In genomic region chr2:230925879-230926765, GRCh38 we compare ENCODE assay signal across 9 cellular contexts. TPM values are rescaled to one million over a fixed set of nuclear protein-coding genes. Genes with fewer than 3 reads are reported as not detected.
DNase-seq lines count a peak whose midpoint lies in the region; ATAC-seq and TF ChIP-seq lines count a peak whose summit lies in the region.
"Had no signal": no experiment of that assay in that cellular context is flagged by ENCODE, and none has a peak within 500 bp of the region (broad histone marks: within the 10 kb centered on the region; RNA-seq: fewer than 3 reads in every experiment).

No MANE protein-coding gene starts in this region.

- H3K4me1 Mint-ChIP-seq in WTC11 = peaks cover 12% of the 10 kb centered on the region

- peak in 2 of 3 experiments; percentile 14 to 35; a peak in 2 of 6 replicates for TF ChIP-seq CTCF in HCT116 (IDR thresholded peaks at IDR 0.05 in 2 of 3, conservative IDR thresholded peaks at IDR 0.05 in 1 of 3; ENCODE audit: borderline replicate concordance in 1 of 3, insufficient read depth in 1 of 3, low read depth in 2 of 3, low read length in 2 of 3)
- TF ChIP-seq CTCF in WTC11 (IDR thresholded peaks at IDR 0.05) = no peak
- no peak for TF ChIP-seq CTCF in lower lobe of right lung (IDR thresholded peaks at IDR 0.05)
- no peak for TF ChIP-seq CTCF in heart right ventricle (IDR thresholded peaks at IDR 0.05)

- H3K36me3 ChIP-seq in HCT116 (ENCODE audit: control insufficient read depth in 1 of 2, insufficient read depth in 2 of 2, low read length in 2 of 2) (no peaks in the 10 kb centered on the region), lower lobe of right lung (no peaks in the 10 kb centered on the region), heart right ventricle (no peaks in the 10 kb centered on the region)

- no peak for TF ChIP-seq RAD21 in HCT116 (IDR thresholded peaks at IDR 0.05; ENCODE audit: low read depth)

- H3K9ac ChIP-seq in HCT116 (ENCODE audit: low read length) = no peak overlapping the region

- no peaks in the 10 kb centered on the region for H3K36me3 Mint-ChIP-seq in WTC11

- H3K27me3 ChIP-seq in HCT116 (ENCODE audit: insufficient read depth, low read length) = no peaks in the 10 kb centered on the region
- H3K27me3 ChIP-seq in lower lobe of right lung (ENCODE audit: low read depth) = no peaks in the 10 kb centered on the region
- H3K27me3 ChIP-seq in heart right ventricle = peaks cover 0 to 18% (median 3%) of the 10 kb centered on the region in 7 donors

- intact Hi-C loops in HCT116 (cut with micrococcal nuclease) (no loop called here), lower lobe of right lung (cut with DNase I) (no loop called here), heart right ventricle (cut with DNase I) (no loop called here)

- H3K9me3 ChIP-seq in HCT116 (ENCODE audit: control insufficient read depth in 1 of 2, insufficient read depth in 1 of 2, low read depth in 1 of 2, low read length in 2 of 2) = no peaks in the 10 kb centered on the region
- no peaks in the 10 kb centered on the region for H3K9me3 ChIP-seq in lower lobe of right lung
- H3K9me3 ChIP-seq in heart right ventricle = no peaks in the 10 kb centered on the region

- H3K4me2 ChIP-seq in HCT116 (ENCODE audit: low read length) = no peak overlapping the region

- H3K27ac ChIP-seq in HCT116 (ENCODE audit: low read depth, low read length) (no peak overlapping the region), lower lobe of right lung (no peak overlapping the region), heart right ventricle (no peak overlapping the region)

- no peaks in the 10 kb centered on the region; a peak in 1 of 4 replicates for H3K4me1 ChIP-seq in HCT116 (ENCODE audit: control insufficient read depth in 1 of 2, insufficient read depth in 2 of 2, low read length in 2 of 2)
- no peaks in the 10 kb centered on the region for H3K4me1 ChIP-seq in lower lobe of right lung
- H3K4me1 ChIP-seq in heart right ventricle = peaks cover 0 to 11% (median 0%) of the 10 kb centered on the region in 9 donors

- no peak overlapping the region for H3K27ac Mint-ChIP-seq in WTC11

- DNase-seq in HCT116 (ENCODE audit: low read depth, low spot score) = no peak
- no peak for DNase-seq in WTC11 (ENCODE audit: low spot score)
- peak; percentile 29 for DNase-seq in lower lobe of right lung
- no peak for DNase-seq in SKM-1 (lab: John Stamatoyannopoulos, UW; ENCODE audit: unreplicated experiment)
- no peak for DNase-seq in GDM1 (lab: John Stamatoyannopoulos, UW)
- DNase-seq in heart right ventricle = no peak
- DNase-seq in effector CD8-positive, alpha-beta T cell (lab: John Stamatoyannopoulos, UW) = no peak

- no peaks in the 10 kb centered on the region for H3K9me2 ChIP-seq in HCT116 (ENCODE audit: insufficient read depth)

- BruUV-seq in HCT116 (replicated peaks; lab: Mats Ljungman, UMichigan) = no TSS peak

- ATAC-seq in GM18505 (IDR thresholded peaks at IDR 0.05; ENCODE audit: unreplicated experiment) (peak; percentile 22), HCT116 (peak; percentile 78), WTC11 (peak; percentile 22), lower lobe of right lung (no peak), heart right ventricle (no peak)

- peak; percentile 65 for TF ChIP-seq POLR2A in GM18505 (IDR thresholded peaks at IDR 0.05; ENCODE audit: borderline replicate concordance, extremely low read depth, insufficient read depth, insufficient read length)
- TF ChIP-seq POLR2A in HCT116 (IDR thresholded peaks at IDR 0.05; ENCODE audit: borderline replicate concordance, extremely low read depth, insufficient read depth, insufficient read length) = no peak

- H3K79me2 ChIP-seq in HCT116 (ENCODE audit: insufficient read depth, low read length) = no peaks in the 10 kb centered on the region

- H3K4me3 ChIP-seq in HCT116 (replicated peaks in 1 of 2; ENCODE audit: low read depth in 1 of 2, low read length in 2 of 2) (no peak overlapping the region), lower lobe of right lung (no peak overlapping the region), heart right ventricle (no peak overlapping the region)

- POLR2A ChIA-PET in HCT116 (lab: Charles Lee) (no interaction called here), WTC11 (lab: Charles Lee) (no interaction called here)

- 93 to 94% methylated on average over 11 of the region's 11 CpGs for WGBS in heart right ventricle, 2 donors

- CTCF ChIA-PET in HCT116 (lab: Charles Lee) (no interaction called here), WTC11 (lab: Charles Lee) (interaction anchor here (0.7 to 1.7 kb wide), 4 partner anchors 61 to 621 kb away, joined by 5 to 10 read pairs (median 8); no protein-coding TSS in a partner anchor)

- no peak overlapping the region for H2AFZ ChIP-seq in HCT116 (ENCODE audit: low read depth, low read length, poor library complexity, severe bottlenecking)

- RAD21 ChIA-PET in HCT116 (lab: Charles Lee; ENCODE audit: low non-redundant PET in 1 of 2, low total read pairs in 2 of 2, uncharacterized antibody in 2 of 2, unreplicated experiment in 2 of 2) = no interaction called here

- H3K27me3 Mint-ChIP-seq in WTC11 (ENCODE audit: low read depth) = no peaks in the 10 kb centered on the region

- H3K4me3 Mint-ChIP-seq in WTC11 = no peak overlapping the region

- no peaks in the 10 kb centered on the region for H3K9me3 Mint-ChIP-seq in WTC11
- H3K9me3 Mint-ChIP-seq: central memory CD8-positive, alpha-beta T cell had no signal

- H4K20me1 ChIP-seq in HCT116 (ENCODE audit: insufficient read depth) = no peaks in the 10 kb centered on the region

TF ChIP-seq in HCT116, 20 proteins besides CTCF, POLR2A, EP300 and RAD21 (continues in another document):
- TF ChIP-seq EGR1 (IDR thresholded peaks at IDR 0.05; ENCODE audit: low read depth) (no peak), TCF7L2 (IDR thresholded peaks at IDR 0.05; ENCODE audit: borderline replicate concordance, extremely low read depth, insufficient read depth, insufficient read length) (no peak), EZH2phosphoT487 (IDR thresholded peaks at IDR 0.05; ENCODE audit: borderline replicate concordance) (no peak), ZNF274 (IDR thresholded peaks at IDR 0.05; ENCODE audit: low read depth, low read length) (no peak), SP1 (IDR thresholded peaks at IDR 0.05; ENCODE audit: low read depth) (no peak), JUND (IDR thresholded peaks at IDR 0.05) (no peak), YY1 (IDR thresholded peaks at IDR 0.05; ENCODE audit: extremely low read depth, insufficient replicate concordance, low read depth, low read length) (no peak)
- TF ChIP-seq, protein P1, sequence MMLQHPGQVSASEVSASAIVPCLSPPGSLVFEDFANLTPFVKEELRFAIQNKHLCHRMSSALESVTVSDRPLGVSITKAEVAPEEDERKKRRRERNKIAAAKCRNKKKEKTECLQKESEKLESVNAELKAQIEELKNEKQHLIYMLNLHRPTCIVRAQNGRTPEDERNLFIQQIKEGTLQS (IDR thresholded peaks at IDR 0.05) = no peak
- TF ChIP-seq, protein P2, sequence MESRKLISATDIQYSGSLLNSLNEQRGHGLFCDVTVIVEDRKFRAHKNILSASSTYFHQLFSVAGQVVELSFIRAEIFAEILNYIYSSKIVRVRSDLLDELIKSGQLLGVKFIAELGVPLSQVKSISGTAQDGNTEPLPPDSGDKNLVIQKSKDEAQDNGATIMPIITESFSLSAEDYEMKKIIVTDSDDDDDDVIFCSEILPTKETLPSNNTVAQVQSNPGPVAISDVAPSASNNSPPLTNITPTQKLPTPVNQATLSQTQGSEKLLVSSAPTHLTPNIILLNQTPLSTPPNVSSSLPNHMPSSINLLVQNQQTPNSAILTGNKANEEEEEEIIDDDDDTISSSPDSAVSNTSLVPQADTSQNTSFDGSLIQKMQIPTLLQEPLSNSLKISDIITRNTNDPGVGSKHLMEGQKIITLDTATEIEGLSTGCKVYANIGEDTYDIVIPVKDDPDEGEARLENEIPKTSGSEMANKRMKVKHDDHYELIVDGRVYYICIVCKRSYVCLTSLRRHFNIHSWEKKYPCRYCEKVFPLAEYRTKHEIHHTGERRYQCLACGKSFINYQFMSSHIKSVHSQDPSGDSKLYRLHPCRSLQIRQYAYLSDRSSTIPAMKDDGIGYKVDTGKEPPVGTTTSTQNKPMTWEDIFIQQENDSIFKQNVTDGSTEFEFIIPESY (IDR thresholded peaks at IDR 0.05; ENCODE audit: extremely low read depth, insufficient replicate concordance, low read length) = no peak

TF ChIP-seq in WTC11, 78 proteins besides CTCF, POLR2A, EP300 and RAD21 (continues in another document):
- no peak for TF ChIP-seq NR1H2 (CRISPR knock-in tag; IDR thresholded peaks at IDR 0.05)
- TF ChIP-seq ZSCAN18 (CRISPR knock-in tag; IDR thresholded peaks at IDR 0.05) = no peak
- TF ChIP-seq FOXK1 (CRISPR knock-in tag; IDR thresholded peaks at IDR 0.05) = no peak
- no peak for TF ChIP-seq ZNF317 (CRISPR knock-in tag; IDR thresholded peaks at IDR 0.05; ENCODE audit: borderline replicate concordance, low read depth)

RNA-seq across cellular contexts. Expression of gene GPR55, which starts 1.1 kb away (rescaled TPM):
- total RNA-seq in HCT116 (2021; ENCODE audit: unreplicated experiment) (not detected), WTC11 (2021) (not detected in 3 replicates), lower lobe of right lung (0.74 TPM), heart right ventricle (under 1 TPM in 1 of 10 donors, not detected in 9; 0.42 TPM)
- polyA plus RNA-seq in HCT116 (2012) = 0.08 TPM in 1 of 2 replicates, not detected in the other
- polyA plus RNA-seq in heart right ventricle = under 1 TPM in 1 of 2 donors, not detected in 1; 0.01 TPM

Comparison
In these comparisons a context has a peak if more than half of its experiments do, and no peak if none do; other contexts are left out.
1. ATAC-seq: peak in GM18505 (single experiment), HCT116 (single experiment) and WTC11 (single experiment); none in lower lobe of right lung (0 of 2) and heart right ventricle (0 of 8).
2. CTCF ChIP-seq: peak in HCT116 (2 of 3); none in WTC11 (single experiment), lower lobe of right lung (single experiment) and heart right ventricle (0 of 9).